ENCODE assay signal across 2 cellular contexts in genomic region chr12:108403952-108404351, GRCh38.
A peak's percentile ranks its signal among the peaks of the same experiment; 100 is the strongest.
TF ChIP-seq lines count a peak whose summit lies in the region.

No MANE protein-coding gene starts in this region.

TF ChIP-seq in SK-N-SH, 30 proteins besides CTCF, POLR2A, EP300 and RAD21 (continued from another document):
- peak; percentile 64 for TF ChIP-seq REST (IDR thresholded peaks at IDR 0.05; ENCODE audit: low read depth, low read length)

TF ChIP-seq in SK-N-SH treated with all-trans-retinoic acid at 6 μM for 48 hours, 23 proteins besides CTCF, POLR2A, EP300 and RAD21 (continued from another document):
- no peak for TF ChIP-seq CREB5 (CRISPR knock-in tag; IDR thresholded peaks at IDR 0.05; ENCODE audit: low read depth)
- TF ChIP-seq ZFP3 (CRISPR knock-in tag; IDR thresholded peaks at IDR 0.05): no peak
- no peak for TF ChIP-seq POU6F1 (CRISPR knock-in tag; IDR thresholded peaks at IDR 0.05; ENCODE audit: borderline replicate concordance, low read depth)
- no peak for TF ChIP-seq PPARA (CRISPR knock-in tag; IDR thresholded peaks at IDR 0.05; ENCODE audit: borderline replicate concordance)
- TF ChIP-seq PATZ1 (CRISPR knock-in tag; IDR thresholded peaks at IDR 0.05; ENCODE audit: borderline replicate concordance): no peak
- TF ChIP-seq CSDC2 (CRISPR knock-in tag; IDR thresholded peaks at IDR 0.05): no peak
- no peak for TF ChIP-seq BACH2 (CRISPR knock-in tag; IDR thresholded peaks at IDR 0.05; ENCODE audit: borderline replicate concordance)
- TF ChIP-seq ZNF8 (CRISPR knock-in tag; IDR thresholded peaks at IDR 0.05): no peak
- TF ChIP-seq TOX (CRISPR knock-in tag; IDR thresholded peaks at IDR 0.05; ENCODE audit: borderline replicate concordance): no peak
- no peak for TF ChIP-seq ESRRG (CRISPR knock-in tag; IDR thresholded peaks at IDR 0.05)
- no peak for TF ChIP-seq ZFP30 (CRISPR knock-in tag; IDR thresholded peaks at IDR 0.05)
- no peak for TF ChIP-seq RARB (CRISPR knock-in tag; IDR thresholded peaks at IDR 0.05)
- TF ChIP-seq TCF4 (CRISPR knock-in tag; IDR thresholded peaks at IDR 0.05; ENCODE audit: borderline replicate concordance): no peak
- TF ChIP-seq OSR1 (CRISPR knock-in tag; IDR thresholded peaks at IDR 0.05): no peak
- TF ChIP-seq ARNTL (CRISPR knock-in tag; IDR thresholded peaks at IDR 0.05; ENCODE audit: borderline replicate concordance, low read depth): no peak
